Comparison of ENCODE assay signal across 9 cellular contexts in genomic region chr3:172194702-172195392, GRCh38.
DNase-seq lines count a peak whose midpoint lies in the region; ATAC-seq, FAIRE-seq and TF ChIP-seq lines count a peak whose summit lies in the region.
"Had no signal": no experiment of that assay in that cellular context is flagged by ENCODE, and none has a peak within 500 bp of the region (broad histone marks: within the 10 kb centered on the region; RNA-seq: fewer than 3 reads in every experiment).

No MANE protein-coding gene starts in this region.

- intact Hi-C loops in mammary epithelial cell (cut with micrococcal nuclease) (no loop called here), natural killer cell (cut with micrococcal nuclease) (loop anchor here (2.0 kb wide), 1 partner anchor 14 kb away; no protein-coding TSS in a partner anchor)

- peaks cover 33 to 45% of the 10 kb centered on the region in 2 donors for H3K4me1 Mint-ChIP-seq in natural killer cell
- H3K4me1 Mint-ChIP-seq in activated CD8-positive, alpha-beta memory T cell treated with anti-CD3 and anti-CD28 coated beads, Interleukin-2, amount 10 ng/mL, durations not matched to agents 7 days and 5 days: no peaks in the 10 kb centered on the region

- H3K36me3 ChIP-seq in H7 (replicated peaks; ENCODE audit: control insufficient read depth, insufficient read depth, low read length) (no peaks in the 10 kb centered on the region), mammary epithelial cell (ENCODE audit: insufficient read depth, low read length) (peaks cover 2% of the 10 kb centered on the region), Peyer's patch (no peaks in the 10 kb centered on the region)

- dilution Hi-C loops in mammary epithelial cell (cut with HindIII; ENCODE audit: low sequenced_read_pairs): no loop called here

- in situ Hi-C loops in mammary epithelial cell (cut with MboI; ENCODE audit: low sequenced_read_pairs in 2 of 2): no loop called here

- no peak overlapping the region for H2AFZ ChIP-seq in mammary epithelial cell (ENCODE audit: low read depth, low read length)

- peak overlapping the region; percentile 82 to 83 for H3K27ac Mint-ChIP-seq in natural killer cell
- no peak overlapping the region for H3K27ac Mint-ChIP-seq in activated CD8-positive, alpha-beta memory T cell treated with anti-CD3 and anti-CD28 coated beads, Interleukin-2, amount 10 ng/mL, durations not matched to agents 7 days and 5 days

- peak overlapping the region; percentile 42 for H3K4me3 Mint-ChIP-seq in natural killer cell
- H3K4me3 Mint-ChIP-seq in activated CD8-positive, alpha-beta memory T cell treated with anti-CD3 and anti-CD28 coated beads, Interleukin-2, amount 10 ng/mL, durations not matched to agents 7 days and 5 days: no peak overlapping the region

- CTCF ChIA-PET in mammary epithelial cell (lab: Charles Lee; ENCODE audit: low non-redundant PET): no interaction called here
- CTCF ChIA-PET in activated CD8-positive, alpha-beta memory T cell treated with anti-CD3 and anti-CD28 coated beads, Interleukin-2, amount 10 ng/mL, durations not matched to agents 7 days and 5 days (lab: Charles Lee): interaction anchor here (1.2 to 1.4 kb wide), 2 partner anchors 8 to 47 kb away, joined by 3 read pairs; no protein-coding TSS in a partner anchor

- FAIRE-seq in HTR-8/SVneo (lab: Jason Lieb, UNC) (no peak), GM12891 (lab: Jason Lieb, UNC) (no peak)
- FAIRE-seq: endometrium had no signal

- TF ChIP-seq CTCF in mammary epithelial cell (conservative IDR thresholded peaks at IDR 0.05 in 1 of 2, IDR thresholded peaks at IDR 0.05 in 1 of 2; ENCODE audit: extremely low read depth in 1 of 2, insufficient read depth in 1 of 2, low read depth in 1 of 2, low read length in 2 of 2) (no peak), natural killer cell (IDR thresholded peaks at IDR 0.05) (no peak), Peyer's patch (IDR thresholded peaks at IDR 0.05) (no peak)

- DNase-seq in H7: peak; percentile 71
- peak; percentile 18 to 32 for DNase-seq in NCI-H1930 (lab: John Stamatoyannopoulos, UW)
- DNase-seq in mammary epithelial cell: no peak
- DNase-seq in natural killer cell: peak; percentile 24
- no peak for DNase-seq in Peyer's patch
- DNase-seq in HTR-8/SVneo (ENCODE audit: insufficient read length, low spot score): no peak
- no peak for DNase-seq in activated CD8-positive, alpha-beta memory T cell treated with anti-CD3 and anti-CD28 coated beads, Interleukin-2, amount 10 ng/mL, durations not matched to agents 7 days and 5 days
- DNase-seq in GM12891 (ENCODE audit: insufficient read length, low spot score): no peak

- H4K20me1 ChIP-seq in mammary epithelial cell (ENCODE audit: insufficient read depth, low read length): no peaks in the 10 kb centered on the region

- H3K27me3 ChIP-seq in H7 (ENCODE audit: control insufficient read depth, insufficient read depth, low read length) (no peaks in the 10 kb centered on the region), mammary epithelial cell (ENCODE audit: insufficient read depth, low read length) (no peaks in the 10 kb centered on the region), Peyer's patch (no peaks in the 10 kb centered on the region)

- H3K79me2 ChIP-seq in mammary epithelial cell (ENCODE audit: insufficient read depth, low read length): peaks cover 78% of the 10 kb centered on the region

- no peaks in the 10 kb centered on the region for H3K27me3 Mint-ChIP-seq in natural killer cell (ENCODE audit: low read depth in 2 of 2)
- no peaks in the 10 kb centered on the region for H3K27me3 Mint-ChIP-seq in activated CD8-positive, alpha-beta memory T cell treated with anti-CD3 and anti-CD28 coated beads, Interleukin-2, amount 10 ng/mL, durations not matched to agents 7 days and 5 days

- H3K36me3 Mint-ChIP-seq in natural killer cell: no peaks in the 10 kb centered on the region
- peaks cover 3% of the 10 kb centered on the region for H3K36me3 Mint-ChIP-seq in activated CD8-positive, alpha-beta memory T cell treated with anti-CD3 and anti-CD28 coated beads, Interleukin-2, amount 10 ng/mL, durations not matched to agents 7 days and 5 days

- H3K9ac ChIP-seq in mammary epithelial cell (ENCODE audit: insufficient read depth, low read length): no peak overlapping the region

- no peaks in the 10 kb centered on the region for H3K4me1 ChIP-seq in mammary epithelial cell (ENCODE audit: insufficient read depth, low read length)
- no peaks in the 10 kb centered on the region for H3K4me1 ChIP-seq in Peyer's patch

- H3K9me3 Mint-ChIP-seq in natural killer cell: no peaks in the 10 kb centered on the region
- peaks cover 1% of the 10 kb centered on the region for H3K9me3 Mint-ChIP-seq in activated CD8-positive, alpha-beta memory T cell treated with anti-CD3 and anti-CD28 coated beads, Interleukin-2, amount 10 ng/mL, durations not matched to agents 7 days and 5 days (ENCODE audit: low read depth)

- peak; percentile 84 to 98 (median 96) for ATAC-seq in natural killer cell
- ATAC-seq in activated CD8-positive, alpha-beta memory T cell treated with anti-CD3 and anti-CD28 coated beads, Interleukin-2, amount 10 ng/mL, durations not matched to agents 7 days and 5 days: no peak

- no peaks in the 10 kb centered on the region for H3K9me3 ChIP-seq in mammary epithelial cell (replicated peaks; ENCODE audit: insufficient read depth, low read length)
- no peaks in the 10 kb centered on the region for H3K9me3 ChIP-seq in Peyer's patch

- WGBS in mammary epithelial cell (ENCODE audit: low coverage, missing lambda C conversion rate): 66% methylated on average over 4 of the region's 4 CpGs

- no TSS peak for BruUV-seq in mammary epithelial cell (replicated peaks; lab: Mats Ljungman, UMichigan)

- no peak overlapping the region for H3K4me2 ChIP-seq in mammary epithelial cell (ENCODE audit: insufficient read depth, low read depth, low read length)

- H3K4me3 ChIP-seq in H7 (ENCODE audit: insufficient read depth, low read depth, low read length) (no peak overlapping the region), mammary epithelial cell (replicated peaks in 1 of 3; ENCODE audit: insufficient read depth in 1 of 3, low read depth in 2 of 3, low read length in 3 of 3) (no peak overlapping the region), Peyer's patch (no peak overlapping the region)

- no peak for TF ChIP-seq POLR2A in Peyer's patch (IDR thresholded peaks at IDR 0.05)
- no peak for TF ChIP-seq POLR2A in GM12891 (IDR thresholded peaks at IDR 0.05; ENCODE audit: low read depth, low read length)

- H3K27ac ChIP-seq in mammary epithelial cell (ENCODE audit: insufficient read depth, low read depth, low read length): peak overlapping the region; percentile 0
- H3K27ac ChIP-seq in Peyer's patch: no peak overlapping the region

TF ChIP-seq in GM12891, 5 proteins besides CTCF, POLR2A, EP300 and RAD21:
- TF ChIP-seq SPI1 (IDR thresholded peaks at IDR 0.05; ENCODE audit: low read depth, low read length) (no peak), TAF1 (IDR thresholded peaks at IDR 0.05; ENCODE audit: low read depth, low read length) (no peak), PAX5 (IDR thresholded peaks at IDR 0.05; ENCODE audit: insufficient read depth, low read length, severe bottlenecking) (no peak), POU2F2 (IDR thresholded peaks at IDR 0.05; ENCODE audit: low read depth, low read length) (no peak), POLR2AphosphoS5 (IDR thresholded peaks at IDR 0.05; ENCODE audit: low read depth, low read length) (no peak)

Comparison
In these comparisons a context has a peak if more than half of its experiments do, and no peak if none do; other contexts are left out.
1. DNase-seq: peak in H7 (single experiment), NCI-H1930 (2 of 2) and natural killer cell (single experiment); none in mammary epithelial cell (single experiment), Peyer's patch (0 of 3), HTR-8/SVneo (single experiment), activated CD8-positive, alpha-beta memory T cell treated with anti-CD3 and anti-CD28 coated beads, Interleukin-2, amount 10 ng/mL, durations not matched to agents 7 days and 5 days (single experiment) and GM12891 (single experiment).